ENCODE assay signal across 19 cellular contexts in the genomic region with DNA sequence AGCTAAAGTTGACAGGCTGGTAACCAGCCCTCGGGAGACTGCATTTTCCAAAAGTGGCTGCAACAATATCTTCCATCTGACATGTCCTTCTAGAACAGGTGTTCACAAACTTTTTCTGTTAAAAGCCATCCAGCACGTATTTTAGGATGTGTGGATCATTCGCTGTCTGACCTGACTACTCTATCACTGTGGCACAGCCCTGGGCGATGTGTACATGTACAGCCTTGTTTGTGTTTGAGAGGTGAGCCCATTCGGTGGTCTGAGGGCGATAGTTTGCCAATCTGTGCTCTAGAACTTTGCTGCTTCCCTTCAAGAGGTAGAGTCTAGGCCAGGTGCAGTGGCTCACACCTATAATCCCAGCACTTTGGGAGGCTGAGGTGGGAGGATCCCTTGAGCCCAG.
"Had no signal": no experiment of that assay in that cellular context is flagged by ENCODE, and none has a peak within 500 bp of the region (broad histone marks: within the 10 kb centered on the region; RNA-seq: fewer than 3 reads in every experiment).

No MANE protein-coding gene starts in this region.

- H3K9me3 ChIP-seq: esophagus squamous epithelium, gastroesophageal sphincter, prostate gland had no signal

- H3K27me3 Mint-ChIP-seq: activated CD4-positive, alpha-beta T cell treated with anti-CD3 and anti-CD28 coated beads, Interleukin-2, amount 10 ng/mL, durations not matched to agents 7 days and 5 days; activated CD8-positive, alpha-beta T cell treated with anti-CD3 and anti-CD28 coated beads for 36 hours; activated naive CD4-positive, alpha-beta T cell treated with anti-CD3 and anti-CD28 coated beads, Interleukin-2, amount 50 U/mL, for 24 hours; brain had no signal

- H3K36me3 ChIP-seq: esophagus squamous epithelium, gastroesophageal sphincter, left ventricle myocardium inferior, prostate gland had no signal

- H3K4me1 ChIP-seq: gastroesophageal sphincter, left ventricle myocardium inferior, prostate gland had no signal

- H3K36me3 Mint-ChIP-seq: activated naive CD4-positive, alpha-beta T cell treated with anti-CD3 and anti-CD28 coated beads, Interleukin-2, amount 50 U/mL, for 24 hours; brain; naive thymus-derived CD8-positive, alpha-beta T cell had no signal

- H3K27ac Mint-ChIP-seq: activated CD4-positive, alpha-beta T cell treated with anti-CD3 and anti-CD28 coated beads, Interleukin-2, amount 10 ng/mL, durations not matched to agents 7 days and 5 days; activated CD8-positive, alpha-beta T cell treated with anti-CD3 and anti-CD28 coated beads for 36 hours; activated naive CD4-positive, alpha-beta T cell treated with anti-CD3 and anti-CD28 coated beads, Interleukin-2, amount 50 U/mL, for 24 hours; T-helper 2 cell treated with Interferon-gamma antibody and Interleukin-4, amounts not matched to agents 5 μg/mL and 100 μg/mL, for 36 hours had no signal

- H3K27ac ChIP-seq: esophagus squamous epithelium, gastroesophageal sphincter, left ventricle myocardium inferior, prostate gland, VCaP had no signal

- H3K9me3 Mint-ChIP-seq: activated CD4-positive, alpha-beta T cell treated with anti-CD3 and anti-CD28 coated beads, Interleukin-2, amount 10 ng/mL, durations not matched to agents 7 days and 5 days; activated CD8-positive, alpha-beta T cell treated with anti-CD3 and anti-CD28 coated beads for 36 hours; activated naive CD4-positive, alpha-beta T cell treated with anti-CD3 and anti-CD28 coated beads, Interleukin-2, amount 50 U/mL, for 24 hours; naive thymus-derived CD8-positive, alpha-beta T cell; T-helper 2 cell treated with Interferon-gamma antibody and Interleukin-4, amounts not matched to agents 5 μg/mL and 100 μg/mL, for 36 hours had no signal

- H3K27me3 ChIP-seq: esophagus squamous epithelium, gastroesophageal sphincter had no signal

- H3K4me1 Mint-ChIP-seq: naive thymus-derived CD8-positive, alpha-beta T cell had no signal

- H3K4me3 ChIP-seq: esophagus squamous epithelium, gastroesophageal sphincter, left ventricle myocardium inferior, prostate gland had no signal

- H3K4me3 Mint-ChIP-seq: activated CD4-positive, alpha-beta T cell treated with anti-CD3 and anti-CD28 coated beads, Interleukin-2, amount 10 ng/mL, durations not matched to agents 7 days and 5 days; activated CD8-positive, alpha-beta T cell treated with anti-CD3 and anti-CD28 coated beads for 36 hours; activated naive CD4-positive, alpha-beta T cell treated with anti-CD3 and anti-CD28 coated beads, Interleukin-2, amount 50 U/mL, for 24 hours; brain; naive thymus-derived CD8-positive, alpha-beta T cell; T-helper 2 cell treated with Interferon-gamma antibody and Interleukin-4, amounts not matched to agents 5 μg/mL and 100 μg/mL, for 36 hours had no signal

- DNase-seq: activated CD4-positive, alpha-beta T cell treated with anti-CD3 and anti-CD28 coated beads, Interleukin-2, amount 10 ng/mL, durations not matched to agents 7 days and 5 days; activated CD4-positive, CD25-positive, alpha-beta regulatory T cell treated with anti-CD3 and anti-CD28 coated beads, Interleukin-2, amount 50 U/mL, for 72 hours; activated CD8-positive, alpha-beta T cell treated with anti-CD3 and anti-CD28 coated beads for 36 hours; activated gamma-delta T cell treated with Interleukin-2 at 50 U/mL for 16 hours; activated T-cell treated with anti-CD3 and anti-CD28 coated beads, Interleukin-2, amount 50 U/mL, for 1 hour; aorta; central memory CD4-positive, alpha-beta T cell; esophagus squamous epithelium; hypothalamus; left ventricle myocardium inferior; naive thymus-derived CD8-positive, alpha-beta T cell; stimulated activated CD4-positive, alpha-beta T cell treated with anti-CD3 and anti-CD28 coated beads, Interleukin-4, amount 100 ng/mL, for 24 hours; stimulated activated naive CD4-positive, alpha-beta T cell treated with Interleukin-2 at 50 U/mL for 16 hours had no signal
